In genomic region chr11:12643029-12643428, GRCh38 we compare ENCODE assay signal across 1 cellular context.
TF ChIP-seq lines count a peak whose summit lies in the region.

No MANE protein-coding gene starts in this region.

TF ChIP-seq in IMR-90, 13 proteins besides CTCF, POLR2A, EP300 and RAD21 (continued from another document):
- TF ChIP-seq USF2 (IDR thresholded peaks at IDR 0.05; ENCODE audit: low read depth, low read length) = no peak
